14 cellular contexts compared by ENCODE assay signal in the genomic region with DNA sequence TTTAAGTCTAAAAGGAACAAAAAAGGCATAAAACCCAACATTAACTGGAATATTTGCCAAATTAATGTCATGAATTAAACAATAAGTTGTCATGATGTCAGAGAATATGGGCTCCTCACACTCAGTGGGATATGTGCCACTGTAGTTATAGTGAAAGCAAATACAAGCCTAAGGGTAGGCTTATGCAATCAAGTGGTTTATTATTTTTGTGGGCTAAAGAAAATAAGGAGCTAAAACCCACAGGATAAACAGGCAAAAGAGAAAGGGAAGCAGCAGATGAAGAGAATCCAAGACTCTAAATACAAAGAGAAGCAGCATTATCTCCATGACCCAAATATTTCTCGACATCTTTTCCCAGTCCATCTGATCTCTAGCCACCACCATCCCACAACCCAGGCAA. TPM values are rescaled to one million over a fixed set of nuclear protein-coding genes. Genes with fewer than 3 reads are reported as not detected.
DNase-seq lines count a peak whose midpoint lies in the region; ATAC-seq, FAIRE-seq and TF ChIP-seq lines count a peak whose summit lies in the region.
"Had no signal": no experiment of that assay in that cellular context is flagged by ENCODE, and none has a peak within 500 bp of the region (broad histone marks: within the 10 kb centered on the region; RNA-seq: fewer than 3 reads in every experiment).

No MANE protein-coding gene starts in this region.

- WGBS in right cardiac atrium, result 48% methylated on average over 1 of the region's 1 CpG

- peaks cover 8 to 15% of the 10 kb centered on the region in 2 experiments; a peak in 2 of 3 replicates for H3K36me3 ChIP-seq in HEK293 (ENCODE audit: control insufficient read depth in 2 of 2, insufficient read depth in 1 of 2, low read length in 2 of 2)
- H3K36me3 ChIP-seq in astrocyte (ENCODE audit: insufficient read depth, low read length), result peaks cover 5% of the 10 kb centered on the region

- H3K9ac ChIP-seq in astrocyte (ENCODE audit: low read length), result no peak overlapping the region

- peaks cover 98% of the 10 kb centered on the region for H4K20me1 ChIP-seq in astrocyte (ENCODE audit: insufficient read depth, low read length)

- no peak overlapping the region for H3K4me3 Mint-ChIP-seq in astrocyte (ENCODE audit: unreplicated experiment)
- H3K4me3 Mint-ChIP-seq: stimulated activated naive CD8-positive, alpha-beta T cell treated with anti-CD3 and anti-CD28 coated beads, Interleukin-15, Interleukin-2, amounts not matched to agents 100 ng/mL and 50 ng/mL, for 24 hours; T-helper 1 cell treated with Interleukin-12 subunit alpha and Interleukin-12 subunit beta and Interleukin-4 antibody, amounts not matched to agents 30 μg/mL and 1 μg/mL, for 36 hours had no signal

- no peak for TF ChIP-seq CTCF in AG04449 (IDR thresholded peaks at IDR 0.05; ENCODE audit: insufficient read depth, low read length, missing control alignments)
- TF ChIP-seq CTCF in HEK293 (tag by site-specific recombination; IDR thresholded peaks at IDR 0.05), result no peak
- no peak for TF ChIP-seq CTCF in astrocyte (IDR thresholded peaks at IDR 0.05; ENCODE audit: insufficient read depth, low read depth, low read length)

- H3K27me3 ChIP-seq in astrocyte (ENCODE audit: insufficient read depth, low read length), result no peaks in the 10 kb centered on the region
- H3K27me3 ChIP-seq in right cardiac atrium (ENCODE audit: control insufficient read depth, insufficient read depth), result no peaks in the 10 kb centered on the region
- H3K27me3 ChIP-seq: body of pancreas had no signal

- H3K4me2 ChIP-seq in astrocyte (ENCODE audit: low read length), result peak overlapping the region; percentile 49

- H3K27ac Mint-ChIP-seq in astrocyte (ENCODE audit: unreplicated experiment), result no peak overlapping the region
- H3K27ac Mint-ChIP-seq: stimulated activated naive CD8-positive, alpha-beta T cell treated with anti-CD3 and anti-CD28 coated beads, Interleukin-15, Interleukin-2, amounts not matched to agents 100 ng/mL and 50 ng/mL, for 24 hours; T-helper 1 cell treated with Interleukin-12 subunit alpha and Interleukin-12 subunit beta and Interleukin-4 antibody, amounts not matched to agents 30 μg/mL and 1 μg/mL, for 36 hours had no signal

- ATAC-seq in right cardiac atrium, result peak; percentile 58 to 65
- ATAC-seq in left colon, result no peak
- ATAC-seq in GM19328 (IDR thresholded peaks at IDR 0.05; ENCODE audit: unreplicated experiment), result no peak
- ATAC-seq: body of pancreas, GM12878, K562 had no signal

- CTCF ChIA-PET in AG04449 (lab: Yijun Ruan, JAX) (interaction anchor here (1.5 kb wide), 1 partner anchor 157 kb away, joined by 4 read pairs; no protein-coding TSS in a partner anchor), HEK293 (lab: Yijun Ruan, JAX) (no interaction called here)

- FAIRE-seq in astrocyte (lab: Jason Lieb, UNC), result no peak
- FAIRE-seq: GM12878, K562 had no signal

- DNase-seq in AG04449 (ENCODE audit: low read depth, low spot score) (peak; percentile 72), astrocyte (ENCODE audit: low read depth) (peak; percentile 80), right cardiac atrium (no peak), left colon (no peak), anterior cingulate cortex (lab: John Stamatoyannopoulos, UW) (no peak)
- no peak for DNase-seq in effector CD8-positive, alpha-beta T cell (lab: John Stamatoyannopoulos, UW)
- DNase-seq: body of pancreas, NCI-H446 had no signal

- H3K4me1 Mint-ChIP-seq in astrocyte (ENCODE audit: low read depth, unreplicated experiment), result peaks cover 28% of the 10 kb centered on the region

- intact Hi-C loops in right cardiac atrium (cut with DNase I) (loop anchor here in 1 of 4 donors (10.0 kb wide), 1 partner anchor 48 kb away; no protein-coding TSS in a partner anchor), left colon (cut with DNase I, micrococcal nuclease) (loop anchor here in 1 of 2 donors (10.0 kb wide), 1 partner anchor 118 kb away; no protein-coding TSS in a partner anchor)

- H3K9me3 ChIP-seq in HEK293 (ENCODE audit: control insufficient read depth, insufficient read depth, low read depth, low read length), result no peaks in the 10 kb centered on the region
- H3K9me3 ChIP-seq in astrocyte (ENCODE audit: insufficient read depth, low read depth, low read length), result no peaks in the 10 kb centered on the region
- H3K9me3 ChIP-seq in right cardiac atrium (ENCODE audit: control insufficient read depth, low read length), result no peaks in the 10 kb centered on the region
- H3K9me3 ChIP-seq: body of pancreas had no signal

- no peaks in the 10 kb centered on the region for H3K9me3 Mint-ChIP-seq in astrocyte (ENCODE audit: unreplicated experiment)
- H3K9me3 Mint-ChIP-seq: stimulated activated naive CD8-positive, alpha-beta T cell treated with anti-CD3 and anti-CD28 coated beads, Interleukin-15, Interleukin-2, amounts not matched to agents 100 ng/mL and 50 ng/mL, for 24 hours; T-helper 1 cell treated with Interleukin-12 subunit alpha and Interleukin-12 subunit beta and Interleukin-4 antibody, amounts not matched to agents 30 μg/mL and 1 μg/mL, for 36 hours had no signal

- H3K27me3 Mint-ChIP-seq in astrocyte (ENCODE audit: low read depth, unreplicated experiment), result no peaks in the 10 kb centered on the region
- H3K27me3 Mint-ChIP-seq: stimulated activated naive CD8-positive, alpha-beta T cell treated with anti-CD3 and anti-CD28 coated beads, Interleukin-15, Interleukin-2, amounts not matched to agents 100 ng/mL and 50 ng/mL, for 24 hours had no signal

- H2AFZ ChIP-seq in astrocyte (ENCODE audit: low read depth, low read length), result no peak overlapping the region

- peaks cover 30% of the 10 kb centered on the region for H3K4me1 ChIP-seq in HEK293 (ENCODE audit: control insufficient read depth, insufficient read depth, low read length)
- H3K4me1 ChIP-seq in astrocyte (ENCODE audit: insufficient read depth, low read length), result peaks cover 30% of the 10 kb centered on the region
- H3K4me1 ChIP-seq in right cardiac atrium (ENCODE audit: control insufficient read depth, insufficient read depth, low read length), result peaks cover 9% of the 10 kb centered on the region

- peaks cover 99% of the 10 kb centered on the region for H3K79me2 ChIP-seq in astrocyte (ENCODE audit: insufficient read depth, low read length)

- POLR2A ChIA-PET in AG04449 (lab: Yijun Ruan, JAX) (interaction anchor here (2.4 kb wide), 1 partner anchor 17 kb away, joined by 14 read pairs; the partner anchor contains the start of gene YWHAQ), HEK293 (lab: Yijun Ruan, JAX) (interaction anchor here (1.1 kb wide), 1 partner anchor 18 kb away, joined by 3 read pairs; the partner anchor contains the start of gene YWHAQ)

- H3K27ac ChIP-seq in HEK293 (ENCODE audit: extremely low read depth, low read depth, low read length) (no peak overlapping the region), astrocyte (ENCODE audit: low read depth, low read length) (no peak overlapping the region), right cardiac atrium (ENCODE audit: low read length) (no peak overlapping the region)
- H3K27ac ChIP-seq: body of pancreas had no signal

- no peak overlapping the region for H3K4me3 ChIP-seq in AG04449 (ENCODE audit: low read depth, low read length)
- H3K4me3 ChIP-seq in HEK293 (ENCODE audit: low read depth, low read length), result no peak overlapping the region
- no peak overlapping the region for H3K4me3 ChIP-seq in astrocyte (ENCODE audit: insufficient read depth, low read depth, low read length)
- no peak overlapping the region for H3K4me3 ChIP-seq in right cardiac atrium (ENCODE audit: low read length)
- H3K4me3 ChIP-seq: body of pancreas, GM12878, K562 had no signal

- H3K36me3 Mint-ChIP-seq in astrocyte (ENCODE audit: low read depth, unreplicated experiment), result peaks cover 3% of the 10 kb centered on the region

TF ChIP-seq in HEK293, 187 proteins besides CTCF, POLR2A, EP300 and RAD21 (continues in another document):
- no peak for TF ChIP-seq ZNF202 (tag by site-specific recombination; IDR thresholded peaks at IDR 0.05; ENCODE audit: borderline replicate concordance)
- no peak for TF ChIP-seq ZNF274 (IDR thresholded peaks at IDR 0.05; ENCODE audit: low read length)
- TF ChIP-seq ZNF274 (tag by site-specific recombination; IDR thresholded peaks at IDR 0.05; ENCODE audit: borderline replicate concordance), result no peak
- TF ChIP-seq ZNF843 (tag by site-specific recombination; IDR thresholded peaks at IDR 0.05), result peak; percentile 76; the same call in 1 of the 2 replicates
- TF ChIP-seq, protein P1, sequence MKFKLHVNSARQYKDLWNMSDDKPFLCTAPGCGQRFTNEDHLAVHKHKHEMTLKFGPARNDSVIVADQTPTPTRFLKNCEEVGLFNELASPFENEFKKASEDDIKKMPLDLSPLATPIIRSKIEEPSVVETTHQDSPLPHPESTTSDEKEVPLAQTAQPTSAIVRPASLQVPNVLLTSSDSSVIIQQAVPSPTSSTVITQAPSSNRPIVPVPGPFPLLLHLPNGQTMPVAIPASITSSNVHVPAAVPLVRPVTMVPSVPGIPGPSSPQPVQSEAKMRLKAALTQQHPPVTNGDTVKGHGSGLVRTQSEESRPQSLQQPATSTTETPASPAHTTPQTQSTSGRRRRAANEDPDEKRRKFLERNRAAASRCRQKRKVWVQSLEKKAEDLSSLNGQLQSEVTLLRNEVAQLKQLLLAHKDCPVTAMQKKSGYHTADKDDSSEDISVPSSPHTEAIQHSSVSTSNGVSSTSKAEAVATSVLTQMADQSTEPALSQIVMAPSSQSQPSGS (tag by site-specific recombination; IDR thresholded peaks at IDR 0.05; ENCODE audit: low read depth), result peak; percentile 32; the same call in 1 of the 2 replicates
- TF ChIP-seq ZNF184 (tag by site-specific recombination; IDR thresholded peaks at IDR 0.05), result no peak
- no peak for TF ChIP-seq ZFHX2 (tag by site-specific recombination; conservative IDR thresholded peaks at IDR 0.05)
- no peak for TF ChIP-seq ZNF19 (tag by site-specific recombination; IDR thresholded peaks at IDR 0.05; ENCODE audit: low read depth)
- TF ChIP-seq ZNF596 (tag by site-specific recombination; IDR thresholded peaks at IDR 0.05), result no peak
- no peak for TF ChIP-seq ZNF658 (tag by site-specific recombination; IDR thresholded peaks at IDR 0.05)
- TF ChIP-seq ZNF76 (tag by site-specific recombination; IDR thresholded peaks at IDR 0.05; ENCODE audit: borderline replicate concordance, low read depth), result no peak
- peak; percentile 60 for TF ChIP-seq IKZF3 (tag by site-specific recombination; IDR thresholded peaks at IDR 0.05)
- TF ChIP-seq ZNF560 (tag by site-specific recombination; IDR thresholded peaks at IDR 0.05; ENCODE audit: borderline replicate concordance), result no peak
- TF ChIP-seq ZNF654 (tag by site-specific recombination; IDR thresholded peaks at IDR 0.05; ENCODE audit: low read depth), result no peak
- no peak for TF ChIP-seq SP2 (tag by site-specific recombination; IDR thresholded peaks at IDR 0.05)
- TF ChIP-seq ZSCAN23 (tag by site-specific recombination; IDR thresholded peaks at IDR 0.05), result no peak

RNA-seq across cellular contexts. Expression of gene YWHAQ, which starts 17.5 kb away (rescaled TPM):
- total RNA-seq in astrocyte, result 358 and 408 TPM in 2 replicates
- total RNA-seq in right cardiac atrium, result 100 to 1,000 TPM; 154 to 201 (median 168) TPM
- polyA plus RNA-seq in right cardiac atrium, result 128 TPM
- 100 to 1,000 TPM; 163 to 227 TPM for total RNA-seq in left colon

RNA-seq across cellular contexts. Expression of gene ADAM17, which starts 57.7 kb away (rescaled TPM):
- total RNA-seq in astrocyte, result 44.9 and 48.4 TPM in 2 replicates
- total RNA-seq in right cardiac atrium, result 10 to 100 TPM; 14.1 to 23.1 (median 15.8) TPM
- 7.1 TPM for polyA plus RNA-seq in right cardiac atrium
- 10 to 100 TPM; 21.3 to 22.0 TPM for total RNA-seq in left colon

Comparison
In these comparisons a context has a peak if more than half of its experiments do, and no peak if none do; other contexts are left out.
1. DNase-seq: peak in AG04449 (single experiment) and astrocyte (single experiment); none in right cardiac atrium (0 of 3), left colon (0 of 2), effector CD8-positive, alpha-beta T cell (single experiment) and anterior cingulate cortex (0 of 58).
2. ATAC-seq: peak in right cardiac atrium (2 of 2); none in left colon (single experiment) and GM19328 (single experiment).